ENCODE assay signal across 8 cellular contexts in genomic region chr9:136327313-136327971, GRCh38. TPM values are rescaled to one million over a fixed set of nuclear protein-coding genes. Genes with fewer than 3 reads are reported as not detected.
DNase-seq lines count a peak whose midpoint lies in the region; ATAC-seq and TF ChIP-seq lines count a peak whose summit lies in the region.

GPSM1 (plus strand) TSS chr9:136327539; CDS start chr9:136327696, 157 bp downstream.

- peak; percentile 64 for DNase-seq in BE2C
- no peak for DNase-seq in activated CD8-positive, alpha-beta memory T cell treated with anti-CD3 and anti-CD28 coated beads, Interleukin-2, amount 10 ng/mL, durations not matched to agents 7 days and 5 days
- peak; percentile 75 for DNase-seq in epidermal melanocyte (ENCODE audit: insufficient read length, low spot score)
- DNase-seq in mesothelial cell of epicardium (ENCODE audit: low spot score in 2 of 2, unreplicated experiment in 2 of 2), result peak; percentile 51 to 67
- DNase-seq in stromal cell of bone marrow (ENCODE audit: low read depth), result peak; percentile 29

- peak; percentile 66 for ATAC-seq in activated CD8-positive, alpha-beta memory T cell treated with anti-CD3 and anti-CD28 coated beads, Interleukin-2, amount 10 ng/mL, durations not matched to agents 7 days and 5 days
- no peak for ATAC-seq in GM18858 (IDR thresholded peaks at IDR 0.05; ENCODE audit: unreplicated experiment)
- ATAC-seq in HG02840 (IDR thresholded peaks at IDR 0.05; ENCODE audit: low FRiP score, unreplicated experiment), result no peak

- H3K9me3 ChIP-seq in BE2C, result no peaks in the 10 kb centered on the region

- H3K4me3 ChIP-seq in BE2C (ENCODE audit: low read depth, low read length), result peak within 1 kb of the TSS; percentile 80

- H3K36me3 Mint-ChIP-seq in IgD-negative memory B cell (no peaks in the 10 kb centered on the region), mesothelial cell of epicardium (no peaks in the 10 kb centered on the region)
- no peaks in the 10 kb centered on the region for H3K36me3 Mint-ChIP-seq in activated CD8-positive, alpha-beta memory T cell treated with anti-CD3 and anti-CD28 coated beads, Interleukin-2, amount 10 ng/mL, durations not matched to agents 7 days and 5 days

- H3K36me3 ChIP-seq in BE2C, result peaks cover 12% of the 10 kb centered on the region

- H3K4me3 Mint-ChIP-seq in IgD-negative memory B cell (peak within 1 kb of the TSS in 3 of 4 donors; percentile 47 to 63 (median 60)), mesothelial cell of epicardium (peak within 1 kb of the TSS; percentile 86)
- H3K4me3 Mint-ChIP-seq in activated CD8-positive, alpha-beta memory T cell treated with anti-CD3 and anti-CD28 coated beads, Interleukin-2, amount 10 ng/mL, durations not matched to agents 7 days and 5 days, result peak within 1 kb of the TSS; percentile 28

- no peak within 1 kb of the TSS for H3K27ac Mint-ChIP-seq in IgD-negative memory B cell
- H3K27ac Mint-ChIP-seq in activated CD8-positive, alpha-beta memory T cell treated with anti-CD3 and anti-CD28 coated beads, Interleukin-2, amount 10 ng/mL, durations not matched to agents 7 days and 5 days, result no peak within 1 kb of the TSS
- peak within 1 kb of the TSS; percentile 91 for H3K27ac Mint-ChIP-seq in mesothelial cell of epicardium

- peaks cover 12% of the 10 kb centered on the region for H3K27me3 Mint-ChIP-seq in IgD-negative memory B cell
- H3K27me3 Mint-ChIP-seq in activated CD8-positive, alpha-beta memory T cell treated with anti-CD3 and anti-CD28 coated beads, Interleukin-2, amount 10 ng/mL, durations not matched to agents 7 days and 5 days, result peaks cover under 1% of the 10 kb centered on the region
- no peaks in the 10 kb centered on the region for H3K27me3 Mint-ChIP-seq in mesothelial cell of epicardium (ENCODE audit: low read depth)

- no peaks in the 10 kb centered on the region for H3K27me3 ChIP-seq in BE2C

- TF ChIP-seq CTCF in BE2C (IDR thresholded peaks at IDR 0.05; ENCODE audit: low read depth, low read length), result no peak
- no peak for TF ChIP-seq CTCF in mesothelial cell of epicardium (IDR thresholded peaks at IDR 0.05; ENCODE audit: unreplicated experiment)

- H3K4me1 Mint-ChIP-seq in IgD-negative memory B cell, result no peaks in the 10 kb centered on the region
- H3K4me1 Mint-ChIP-seq in activated CD8-positive, alpha-beta memory T cell treated with anti-CD3 and anti-CD28 coated beads, Interleukin-2, amount 10 ng/mL, durations not matched to agents 7 days and 5 days, result peaks cover 4% of the 10 kb centered on the region
- peaks cover 32% of the 10 kb centered on the region for H3K4me1 Mint-ChIP-seq in mesothelial cell of epicardium

- H3K9me3 Mint-ChIP-seq in IgD-negative memory B cell (no peaks in the 10 kb centered on the region), mesothelial cell of epicardium (no peaks in the 10 kb centered on the region)
- H3K9me3 Mint-ChIP-seq in activated CD8-positive, alpha-beta memory T cell treated with anti-CD3 and anti-CD28 coated beads, Interleukin-2, amount 10 ng/mL, durations not matched to agents 7 days and 5 days (ENCODE audit: low read depth), result no peaks in the 10 kb centered on the region

- H3K4me1 ChIP-seq in BE2C, result peaks cover 14% of the 10 kb centered on the region

- CTCF ChIA-PET in activated CD8-positive, alpha-beta memory T cell treated with anti-CD3 and anti-CD28 coated beads, Interleukin-2, amount 10 ng/mL, durations not matched to agents 7 days and 5 days (lab: Charles Lee), result interaction anchor here (0.9 kb wide), 1 partner anchor 10 kb away, joined by 3 read pairs; no protein-coding TSS in a partner anchor

RNA-seq across cellular contexts. Expression of gene GPSM1, which starts in this region (rescaled TPM):
- polyA plus RNA-seq in BE2C (2012; ENCODE audit: insufficient read depth, insufficient read length, low read depth), result 131 TPM
- polyA plus RNA-seq in IgD-negative memory B cell, result not detected
- total RNA-seq in activated CD8-positive, alpha-beta memory T cell treated with anti-CD3 and anti-CD28 coated beads, Interleukin-2, amount 10 ng/mL, durations not matched to agents 7 days and 5 days, result 1 to 10 TPM; 4.5 to 6.7 TPM
- 98.6 to 103 TPM (median 102 TPM) in 3 replicates for total RNA-seq in mesothelial cell of epicardium

Comparison
In these comparisons a context has a peak if more than half of its experiments do, and no peak if none do; other contexts are left out.
1. RNA of gene GPSM1 (total RNA-seq): 98.6 to 103 TPM in mesothelial cell of epicardium; 4.5 to 6.7 TPM in activated CD8-positive, alpha-beta memory T cell treated with anti-CD3 and anti-CD28 coated beads, Interleukin-2, amount 10 ng/mL, durations not matched to agents 7 days and 5 days; every median in the first group is over 10 times any median in the second.
2. H3K4me3 Mint-ChIP-seq: peak in every context shown above with its lines; median percentile 86 in mesothelial cell of epicardium; 60 in IgD-negative memory B cell; 28 in activated CD8-positive, alpha-beta memory T cell treated with anti-CD3 and anti-CD28 coated beads, Interleukin-2, amount 10 ng/mL, durations not matched to agents 7 days and 5 days.